Comparison of ENCODE assay signal across 39 cellular contexts in genomic region chr11:69860244-69860643, GRCh38. TPM values are rescaled to one million over a fixed set of nuclear protein-coding genes. Genes with fewer than 3 reads are reported as not detected.
"Had no signal": no experiment of that assay in that cellular context is flagged by ENCODE, and none has a peak within 500 bp of the region (broad histone marks: within the 10 kb centered on the region; RNA-seq: fewer than 3 reads in every experiment).

No MANE protein-coding gene starts in this region.

- H3K27me3 ChIP-seq: body of pancreas, brain microvascular endothelial cell had no signal

- H3K36me3 ChIP-seq: adrenal gland, brain microvascular endothelial cell, breast epithelium had no signal

- H3K9me3 ChIP-seq: adrenal gland, body of pancreas, breast epithelium had no signal

- DNase-seq: activated B cell treated with CpG ODN at 0.5 μM for 24 hours; activated CD4-positive, alpha-beta memory T cell treated with anti-CD3 and anti-CD28 coated beads for 36 hours; activated CD4-positive, alpha-beta T cell treated with anti-CD3 and anti-CD28 coated beads for 4 hours; activated CD4-positive, alpha-beta T cell treated with anti-CD3 and anti-CD28 coated beads, Interleukin-2, amount 10 ng/mL, durations not matched to agents 24 days and 14 days; activated CD4-positive, alpha-beta T cell treated with anti-CD3 and anti-CD28 coated beads, Interleukin-2, amount 50 U/mL, for 1 hour; activated CD4-positive, alpha-beta T cell treated with anti-CD3 and anti-CD28 coated beads, Interleukin-2, amount 50 U/mL, for 4 hours; activated CD4-positive, CD25-positive, alpha-beta regulatory T cell treated with anti-CD3 and anti-CD28 coated beads, Interleukin-2, amount 50 U/mL, for 72 hours; activated CD8-positive, alpha-beta memory T cell treated with anti-CD3 and anti-CD28 coated beads, Interleukin-2, amount 50 U/mL, for 4 hours; activated CD8-positive, alpha-beta T cell treated with anti-CD3 and anti-CD28 coated beads for 36 hours; activated gamma-delta T cell treated with Interleukin-2 at 50 U/mL for 16 hours; activated naive CD4-positive, alpha-beta T cell; activated naive CD4-positive, alpha-beta T cell treated with anti-CD3 and anti-CD28 coated beads for 36 hours; activated naive CD4-positive, alpha-beta T cell treated with anti-CD3 and anti-CD28 coated beads, Interleukin-2, amount 50 U/mL, for 16 hours; activated naive CD8-positive, alpha-beta T cell treated with anti-CD3 and anti-CD28 coated beads for 36 hours; activated T-cell treated with anti-CD3 and anti-CD28 coated beads for 4 hours; activated T-cell treated with anti-CD3 and anti-CD28 coated beads, Interleukin-2, amount 50 U/mL, for 1 hour; activated T-cell treated with anti-CD3 and anti-CD28 coated beads, Interleukin-2, amount 50 U/mL, for 4 hours; activated T-cell treated with anti-CD3 and anti-CD28 coated beads, Interleukin-2, amount 50 U/mL, for 72 hours; amniotic stem cell; aorta; body of pancreas; brain microvascular endothelial cell; caudate nucleus; cerebellar nuclear complex; SW 1271; T-helper 1 cell; T-helper 2 cell; T-helper 9 cell had no signal

- H3K9me3 Mint-ChIP-seq: activated B cell treated with CpG ODN at 0.5 μM for 24 hours; activated CD4-positive, alpha-beta memory T cell treated with anti-CD3 and anti-CD28 coated beads for 36 hours; activated CD4-positive, alpha-beta T cell treated with anti-CD3 and anti-CD28 coated beads, Interleukin-2, amount 10 ng/mL, durations not matched to agents 24 days and 14 days; activated CD8-positive, alpha-beta T cell treated with anti-CD3 and anti-CD28 coated beads for 36 hours; activated naive CD4-positive, alpha-beta T cell treated with anti-CD3 and anti-CD28 coated beads for 36 hours; activated naive CD4-positive, alpha-beta T cell treated with anti-CD3 and anti-CD28 coated beads, Interleukin-2, amount 50 U/mL, for 72 hours; activated naive CD8-positive, alpha-beta T cell treated with anti-CD3 and anti-CD28 coated beads for 36 hours; activated T-cell treated with anti-CD3 and anti-CD28 coated beads, Interleukin-2, amount 50 U/mL, for 4 hours; activated T-cell treated with anti-CD3 and anti-CD28 coated beads, Interleukin-2, amount 50 U/mL, for 72 hours; activated T-helper 1 cell treated with anti-CD3 and anti-CD28 coated beads, Interleukin-12 subunit alpha, Interleukin-12 subunit beta, Interleukin-2, Interleukin-4 antibody, amounts not matched to agents 30 ng/mL and 10 ng/mL and 1 ng/mL, durations not matched to agents 14 hours and 24 hours and 36 hours; activated T-helper 17 cell treated with anti-CD3 and anti-CD28 coated beads, Interleukin-2, amount 50 U/mL, for 72 hours; central memory CD8-positive, alpha-beta T cell; T-helper 1 cell treated with Interleukin-12 subunit alpha and Interleukin-12 subunit beta and Interleukin-4 antibody, amounts not matched to agents 30 μg/mL and 1 μg/mL, for 36 hours; T-helper 2 cell treated with Interferon-gamma antibody and Interleukin-4, amounts not matched to agents 5 μg/mL and 100 μg/mL, for 36 hours had no signal

- H3K4me3 Mint-ChIP-seq: activated B cell treated with CpG ODN at 0.5 μM for 24 hours; activated CD4-positive, alpha-beta memory T cell treated with anti-CD3 and anti-CD28 coated beads for 36 hours; activated CD4-positive, alpha-beta T cell treated with anti-CD3 and anti-CD28 coated beads, Interleukin-2, amount 10 ng/mL, durations not matched to agents 24 days and 14 days; activated CD8-positive, alpha-beta T cell treated with anti-CD3 and anti-CD28 coated beads for 36 hours; activated naive CD4-positive, alpha-beta T cell treated with anti-CD3 and anti-CD28 coated beads for 36 hours; activated naive CD8-positive, alpha-beta T cell treated with anti-CD3 and anti-CD28 coated beads for 36 hours; activated T-cell treated with anti-CD3 and anti-CD28 coated beads, Interleukin-2, amount 50 U/mL, for 4 hours; activated T-cell treated with anti-CD3 and anti-CD28 coated beads, Interleukin-2, amount 50 U/mL, for 72 hours; activated T-helper 1 cell treated with anti-CD3 and anti-CD28 coated beads, Interleukin-12 subunit alpha, Interleukin-12 subunit beta, Interleukin-2, Interleukin-4 antibody, amounts not matched to agents 30 ng/mL and 10 ng/mL and 1 ng/mL, durations not matched to agents 14 hours and 24 hours and 36 hours; activated T-helper 17 cell treated with anti-CD3 and anti-CD28 coated beads, Interleukin-2, amount 50 U/mL, for 72 hours; central memory CD8-positive, alpha-beta T cell; T-helper 1 cell treated with Interleukin-12 subunit alpha and Interleukin-12 subunit beta and Interleukin-4 antibody, amounts not matched to agents 30 μg/mL and 1 μg/mL, for 36 hours; T-helper 2 cell treated with Interferon-gamma antibody and Interleukin-4, amounts not matched to agents 5 μg/mL and 100 μg/mL, for 36 hours had no signal

- H3K4me1 Mint-ChIP-seq: activated B cell treated with CpG ODN at 0.5 μM for 24 hours; activated CD4-positive, alpha-beta T cell treated with anti-CD3 and anti-CD28 coated beads, Interleukin-2, amount 10 ng/mL, durations not matched to agents 24 days and 14 days; activated naive CD8-positive, alpha-beta T cell treated with anti-CD3 and anti-CD28 coated beads for 36 hours; activated T-helper 17 cell treated with anti-CD3 and anti-CD28 coated beads, Interleukin-2, amount 50 U/mL, for 72 hours; central memory CD8-positive, alpha-beta T cell had no signal

- ATAC-seq: activated CD8-positive, alpha-beta T cell treated with anti-CD3 and anti-CD28 coated beads for 36 hours; activated naive CD4-positive, alpha-beta T cell treated with anti-CD3 and anti-CD28 coated beads, Interleukin-2, amount 50 U/mL, for 72 hours; activated T-cell treated with anti-CD3 and anti-CD28 coated beads, Interleukin-2, amount 50 U/mL, for 4 hours; activated T-cell treated with anti-CD3 and anti-CD28 coated beads, Interleukin-2, amount 50 U/mL, for 72 hours; activated T-helper 17 cell treated with anti-CD3 and anti-CD28 coated beads, Interleukin-2, amount 50 U/mL, for 72 hours; body of pancreas had no signal

- H3K36me3 Mint-ChIP-seq: activated CD4-positive, alpha-beta memory T cell treated with anti-CD3 and anti-CD28 coated beads for 36 hours; activated naive CD4-positive, alpha-beta T cell treated with anti-CD3 and anti-CD28 coated beads, Interleukin-2, amount 50 U/mL, for 72 hours; activated naive CD8-positive, alpha-beta T cell treated with anti-CD3 and anti-CD28 coated beads for 36 hours had no signal

- H3K27ac Mint-ChIP-seq: activated B cell treated with CpG ODN at 0.5 μM for 24 hours; activated CD4-positive, alpha-beta memory T cell treated with anti-CD3 and anti-CD28 coated beads for 36 hours; activated CD4-positive, alpha-beta T cell treated with anti-CD3 and anti-CD28 coated beads, Interleukin-2, amount 10 ng/mL, durations not matched to agents 24 days and 14 days; activated CD8-positive, alpha-beta T cell treated with anti-CD3 and anti-CD28 coated beads for 36 hours; activated naive CD4-positive, alpha-beta T cell treated with anti-CD3 and anti-CD28 coated beads for 36 hours; activated naive CD4-positive, alpha-beta T cell treated with anti-CD3 and anti-CD28 coated beads, Interleukin-2, amount 50 U/mL, for 72 hours; activated naive CD8-positive, alpha-beta T cell treated with anti-CD3 and anti-CD28 coated beads for 36 hours; activated T-cell treated with anti-CD3 and anti-CD28 coated beads, Interleukin-2, amount 50 U/mL, for 72 hours; activated T-helper 1 cell treated with anti-CD3 and anti-CD28 coated beads, Interleukin-12 subunit alpha, Interleukin-12 subunit beta, Interleukin-2, Interleukin-4 antibody, amounts not matched to agents 30 ng/mL and 10 ng/mL and 1 ng/mL, durations not matched to agents 14 hours and 24 hours and 36 hours; activated T-helper 17 cell treated with anti-CD3 and anti-CD28 coated beads, Interleukin-2, amount 50 U/mL, for 72 hours; T-helper 1 cell treated with Interleukin-12 subunit alpha and Interleukin-12 subunit beta and Interleukin-4 antibody, amounts not matched to agents 30 μg/mL and 1 μg/mL, for 36 hours; T-helper 2 cell treated with Interferon-gamma antibody and Interleukin-4, amounts not matched to agents 5 μg/mL and 100 μg/mL, for 36 hours had no signal

- H3K4me3 ChIP-seq: adrenal gland, body of pancreas, breast epithelium had no signal

- H3K27ac ChIP-seq: adrenal gland, body of pancreas, brain microvascular endothelial cell, breast epithelium, VCaP had no signal

- H3K4me1 ChIP-seq: adrenal gland, body of pancreas, breast epithelium had no signal

RNA-seq across cellular contexts. Expression of gene FGF3, which starts 41.0 kb away (rescaled TPM):
- total RNA-seq: activated B cell treated with CpG ODN at 0.5 μM for 24 hours; activated CD4-positive, alpha-beta memory T cell treated with anti-CD3 and anti-CD28 coated beads for 36 hours; activated CD4-positive, alpha-beta T cell treated with anti-CD3 and anti-CD28 coated beads, Interleukin-2, amount 10 ng/mL, durations not matched to agents 24 days and 14 days; activated CD8-positive, alpha-beta memory T cell treated with anti-CD3 and anti-CD28 coated beads for 36 hours; activated CD8-positive, alpha-beta T cell treated with anti-CD3 and anti-CD28 coated beads for 36 hours; activated naive CD4-positive, alpha-beta T cell treated with anti-CD3 and anti-CD28 coated beads for 36 hours; activated naive CD4-positive, alpha-beta T cell treated with anti-CD3 and anti-CD28 coated beads, Interleukin-2, amount 50 U/mL, for 72 hours; activated naive CD8-positive, alpha-beta T cell treated with anti-CD3 and anti-CD28 coated beads for 36 hours; activated T-cell treated with anti-CD3 and anti-CD28 coated beads, Interleukin-2, amount 50 U/mL, for 4 hours; activated T-cell treated with anti-CD3 and anti-CD28 coated beads, Interleukin-2, amount 50 U/mL, for 72 hours; activated T-helper 1 cell treated with anti-CD3 and anti-CD28 coated beads, Interleukin-12 subunit alpha, Interleukin-12 subunit beta, Interleukin-2, Interleukin-4 antibody, amounts not matched to agents 30 ng/mL and 10 ng/mL and 1 ng/mL, durations not matched to agents 14 hours and 24 hours and 36 hours; activated T-helper 17 cell treated with anti-CD3 and anti-CD28 coated beads, Interleukin-2, amount 50 U/mL, for 72 hours; adrenal gland; aorta; astrocyte; body of pancreas; breast epithelium had no signal
- polyA plus RNA-seq: adrenal gland, aorta had no signal
